7 cellular contexts compared by ENCODE assay signal in the genomic region with DNA sequence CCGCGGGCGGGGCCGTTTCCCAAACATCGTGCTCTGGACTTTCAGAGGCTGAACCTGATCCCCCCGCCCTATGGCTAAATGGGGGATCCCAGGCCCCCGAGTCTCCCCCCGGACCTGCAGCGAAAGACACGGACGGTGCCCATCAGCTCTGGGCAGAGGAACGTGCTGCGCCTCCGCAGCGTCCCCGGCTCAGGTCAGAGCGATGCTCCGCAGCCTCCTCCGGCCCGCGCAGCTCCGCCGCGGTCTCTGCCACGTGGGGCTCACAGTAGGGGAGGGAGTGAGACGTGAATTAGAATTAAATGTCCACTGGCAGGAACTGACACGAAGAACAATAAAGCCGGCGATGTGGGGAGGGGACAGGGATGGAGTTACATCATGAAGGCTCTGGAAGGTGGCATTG. TPM values are rescaled to one million over a fixed set of nuclear protein-coding genes. Genes with fewer than 3 reads are reported as not detected.
DNase-seq lines count a peak whose midpoint lies in the region; ATAC-seq, FAIRE-seq and TF ChIP-seq lines count a peak whose summit lies in the region.
"Not testable (repeated sequence)": the region's sequence is repeated elsewhere in the genome, so short reads cannot be mapped to it uniquely, and the experiment has no call there.

No MANE protein-coding gene starts in this region.

- H3K27me3 Mint-ChIP-seq in activated CD8-positive, alpha-beta T cell treated with anti-CD3 and anti-CD28 coated beads, Interleukin-2, amount 10 ng/mL, durations not matched to agents 7 days and 5 days (ENCODE audit: low read depth), result not testable (repeated sequence)

- not testable (repeated sequence) for TF ChIP-seq CTCF in A549 (IDR thresholded peaks at IDR 0.05); WERI-Rb-1 (IDR thresholded peaks at IDR 0.05; ENCODE audit: low read depth, low read length); gastroesophageal sphincter (IDR thresholded peaks at IDR 0.05); kidney (IDR thresholded peaks at IDR 0.05; ENCODE audit: borderline replicate concordance, extremely low read depth, insufficient read depth)

- intact Hi-C loops in kidney (cut with DNase I); posterior vena cava (cut with DNase I): not testable (repeated sequence)

- TF ChIP-seq RAD21 in A549 (conservative IDR thresholded peaks at IDR 0.05 in 1 of 2, IDR thresholded peaks at IDR 0.05 in 1 of 2), result not testable (repeated sequence)

- not testable (repeated sequence) for H3K9me3 ChIP-seq in A549; HUES64 (ENCODE audit: insufficient read depth, low read depth, low read length); WERI-Rb-1 (ENCODE audit: severe bottlenecking); gastroesophageal sphincter; kidney (ENCODE audit: control insufficient read depth in 1 of 2, low read length in 2 of 2)

- ATAC-seq in A549, result peak; percentile 5 to 38; a peak in 3 of 6 replicates
- peak; percentile 24 for ATAC-seq in activated CD8-positive, alpha-beta T cell treated with anti-CD3 and anti-CD28 coated beads, Interleukin-2, amount 10 ng/mL, durations not matched to agents 7 days and 5 days
- peak; percentile 43 for ATAC-seq in gastroesophageal sphincter

- not testable (repeated sequence) for H3K4me2 ChIP-seq in A549

- CTCF ChIA-PET in A549 (lab: Yijun Ruan, JAX); activated CD8-positive, alpha-beta T cell treated with anti-CD3 and anti-CD28 coated beads, Interleukin-2, amount 10 ng/mL, durations not matched to agents 7 days and 5 days (lab: Charles Lee): not testable (repeated sequence)

- H3K4me1 ChIP-seq in A549; HUES64 (ENCODE audit: insufficient read depth, low read length); gastroesophageal sphincter; kidney (ENCODE audit: control insufficient read depth in 1 of 2, insufficient read depth in 1 of 2, low read depth in 1 of 2, low read length in 2 of 2): not testable (repeated sequence)

- FAIRE-seq in A549 (lab: Jason Lieb, UNC); kidney (lab: Jason Lieb, UNC): not testable (repeated sequence)

- POLR2A ChIA-PET in A549 (lab: Yijun Ruan, JAX); activated CD8-positive, alpha-beta T cell treated with anti-CD3 and anti-CD28 coated beads, Interleukin-2, amount 10 ng/mL, durations not matched to agents 7 days and 5 days (lab: Charles Lee): not testable (repeated sequence)

- not testable (repeated sequence) for H3K36me3 Mint-ChIP-seq in activated CD8-positive, alpha-beta T cell treated with anti-CD3 and anti-CD28 coated beads, Interleukin-2, amount 10 ng/mL, durations not matched to agents 7 days and 5 days (ENCODE audit: low read depth)

- not testable (repeated sequence) for H3K27ac Mint-ChIP-seq in activated CD8-positive, alpha-beta T cell treated with anti-CD3 and anti-CD28 coated beads, Interleukin-2, amount 10 ng/mL, durations not matched to agents 7 days and 5 days

- DNase-seq in A549 (ENCODE audit: low read depth in 1 of 2, low spot score in 1 of 2); activated CD8-positive, alpha-beta T cell treated with anti-CD3 and anti-CD28 coated beads, Interleukin-2, amount 10 ng/mL, durations not matched to agents 7 days and 5 days: not testable (repeated sequence)
- DNase-seq in WERI-Rb-1 (peak; percentile 6), kidney (peak; percentile 27), posterior vena cava (ENCODE audit: low spot score) (peak; percentile 28)

- not testable (repeated sequence) for TF ChIP-seq POLR2A in A549 (IDR thresholded peaks at IDR 0.05; ENCODE audit: low read length); gastroesophageal sphincter (IDR thresholded peaks at IDR 0.05)

- H3K9ac ChIP-seq in HUES64 (ENCODE audit: low read depth, low read length); kidney (ENCODE audit: low read length in 2 of 2): not testable (repeated sequence)

- H3K9me3 Mint-ChIP-seq in activated CD8-positive, alpha-beta T cell treated with anti-CD3 and anti-CD28 coated beads, Interleukin-2, amount 10 ng/mL, durations not matched to agents 7 days and 5 days (ENCODE audit: insufficient read depth), result not testable (repeated sequence)

- H3K36me3 ChIP-seq in HUES64 (ENCODE audit: insufficient read depth, low read length); WERI-Rb-1; gastroesophageal sphincter; kidney (ENCODE audit: control insufficient read depth in 1 of 2, insufficient read depth in 2 of 2, low read length in 2 of 2): not testable (repeated sequence)

- H3K4me3 ChIP-seq in A549; gastroesophageal sphincter; kidney (ENCODE audit: low read length in 2 of 2): not testable (repeated sequence)
- H3K4me3 ChIP-seq in HUES64 (ENCODE audit: low read length), result peak overlapping the region; percentile 37
- H3K4me3 ChIP-seq in WERI-Rb-1 (ENCODE audit: low read depth, low read length), result peak overlapping the region; percentile 21; the same call in 1 of the 2 replicates

- TF ChIP-seq EP300 in A549 (IDR thresholded peaks at IDR 0.05); gastroesophageal sphincter (IDR thresholded peaks at IDR 0.05): not testable (repeated sequence)

- H3K4me3 Mint-ChIP-seq in activated CD8-positive, alpha-beta T cell treated with anti-CD3 and anti-CD28 coated beads, Interleukin-2, amount 10 ng/mL, durations not matched to agents 7 days and 5 days, result not testable (repeated sequence)

- not testable (repeated sequence) for H3K27me3 ChIP-seq in HUES64 (ENCODE audit: insufficient read depth, low read length); WERI-Rb-1 (ENCODE audit: insufficient read depth, low read depth, severe bottlenecking); gastroesophageal sphincter

- H3K4me1 Mint-ChIP-seq in activated CD8-positive, alpha-beta T cell treated with anti-CD3 and anti-CD28 coated beads, Interleukin-2, amount 10 ng/mL, durations not matched to agents 7 days and 5 days (ENCODE audit: low read depth), result not testable (repeated sequence)

- H3K27ac ChIP-seq in A549; HUES64 (ENCODE audit: low read depth, low read length); WERI-Rb-1; gastroesophageal sphincter; kidney (ENCODE audit: low read depth in 2 of 2, low read length in 2 of 2): not testable (repeated sequence)

- WGBS in A549 (ENCODE audit: missing lambda C conversion rate), result no CpG with 5 or more reads among the region's 29 CpGs
- WGBS in HUES64, result no CpG with 5 or more reads among the region's 29 CpGs
- WGBS in gastroesophageal sphincter (ENCODE audit: low coverage in 1 of 2), 2 donors, result no CpG with 5 or more reads among the region's 29 CpGs

RNA-seq across cellular contexts. Expression of gene CBS, which starts 1.0 kb away (rescaled TPM):
- polyA plus RNA-seq in A549 (2011; rRNA removed) (27.0 and 38.3 TPM in 2 replicates), A549 (2017; fragmentation: RNase III; extraction: RNeasy Plus Mini Kit Qiagen cat#74134 plus additional on column Dnase treatment) (13.7 to 18.0 TPM (median 15.7 TPM) in 3 replicates), kidney (ENCODE audit: insufficient read depth, low read depth, low replicate concordance) (6.4 TPM)
- polyA plus RNA-seq in A549 (2012; cell fraction: cytosol; rRNA removed), result 30.7 and 33.2 TPM in 2 replicates
- 87.7 and 117 TPM in 2 replicates for polyA plus RNA-seq in A549 (2012; cell fraction: nucleus; rRNA removed)
- 20.4 and 30.0 TPM in 2 replicates for polyA minus RNA-seq in A549 (2011; rRNA and poly(A)+ RNA removed)
- 166 TPM for polyA plus RNA-seq in HUES64 (2013, experiment 1 of 2)
- 146 TPM for polyA plus RNA-seq in HUES64 (2013, experiment 2 of 2)
- 10 to 100 TPM; 49.5 to 55.2 TPM for total RNA-seq in activated CD8-positive, alpha-beta T cell treated with anti-CD3 and anti-CD28 coated beads, Interleukin-2, amount 10 ng/mL, durations not matched to agents 7 days and 5 days
- total RNA-seq in gastroesophageal sphincter (10 to 100 TPM in 3 of 4 donors, 1 to 10 TPM in 1; 9.7 to 27.2 (median 19.0) TPM), kidney (32.1 TPM), posterior vena cava (1 to 10 TPM; 2.7 to 8.7 TPM)

RNA-seq across cellular contexts. Expression of gene U2AF1, which starts 30.7 kb away (rescaled TPM):
- polyA plus RNA-seq in A549 (2011; rRNA removed) (59.1 and 103 TPM in 2 replicates), A549 (2017; fragmentation: RNase III; extraction: RNeasy Plus Mini Kit Qiagen cat#74134 plus additional on column Dnase treatment) (87.5 to 99.8 TPM (median 98.7 TPM) in 3 replicates), kidney (ENCODE audit: insufficient read depth, low read depth, low replicate concordance) (44.7 TPM)
- 182 and 204 TPM in 2 replicates for polyA plus RNA-seq in A549 (2012; cell fraction: cytosol; rRNA removed)
- 91.5 and 105 TPM in 2 replicates for polyA plus RNA-seq in A549 (2012; cell fraction: nucleus; rRNA removed)
- polyA minus RNA-seq in A549 (2011; rRNA and poly(A)+ RNA removed), result 25.2 and 31.2 TPM in 2 replicates
- 132 TPM for polyA plus RNA-seq in HUES64 (2013, experiment 1 of 2)
- 130 TPM for polyA plus RNA-seq in HUES64 (2013, experiment 2 of 2)
- total RNA-seq in activated CD8-positive, alpha-beta T cell treated with anti-CD3 and anti-CD28 coated beads, Interleukin-2, amount 10 ng/mL, durations not matched to agents 7 days and 5 days, result 10 to 100 TPM; 27.4 to 32.0 TPM
- total RNA-seq in gastroesophageal sphincter (10 to 100 TPM; 26.6 to 49.5 (median 41.4) TPM), kidney (15.7 TPM), posterior vena cava (10 to 100 TPM; 18.8 to 24.7 TPM)
